In the genomic region with DNA sequence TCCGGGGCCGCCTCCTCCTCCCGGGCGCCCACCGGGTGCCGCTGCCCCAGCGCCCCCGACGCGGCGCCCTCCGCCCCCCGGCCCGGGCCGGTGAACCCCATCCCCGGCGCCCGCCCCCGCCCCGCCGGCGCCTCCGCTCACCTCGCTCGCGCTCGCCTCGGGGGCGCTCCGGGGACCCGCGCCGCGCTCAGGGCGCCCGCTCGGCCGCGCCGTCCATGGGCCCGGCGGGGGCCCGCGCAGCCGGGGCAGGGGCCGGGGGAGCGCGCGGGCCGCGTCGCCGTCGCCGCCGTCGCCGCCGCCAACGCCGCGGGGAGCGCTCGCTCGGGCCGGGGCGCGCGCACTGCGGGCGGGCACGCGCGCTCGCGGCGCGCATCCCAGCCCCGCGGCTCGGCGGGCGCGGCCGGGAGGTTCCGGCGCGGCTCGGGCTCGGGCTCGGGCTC, we compare ENCODE assay signal across 11 cellular contexts. TPM values are rescaled to one million over a fixed set of nuclear protein-coding genes. Genes with fewer than 3 reads are reported as not detected.
DNase-seq lines count a peak whose midpoint lies in the region; ATAC-seq, FAIRE-seq and TF ChIP-seq lines count a peak whose summit lies in the region.
"Had no signal": no experiment of that assay in that cellular context is flagged by ENCODE, and none has a peak within 500 bp of the region (broad histone marks: within the 10 kb centered on the region; RNA-seq: fewer than 3 reads in every experiment).

No MANE protein-coding gene starts in this region.

- H3K9me3 ChIP-seq in BLaER1 (no peaks in the 10 kb centered on the region), pancreas (no peaks in the 10 kb centered on the region)

- intact Hi-C loops in pancreas (cut with DNase I): no loop called here

- H3K27me3 ChIP-seq in BLaER1: peaks cover 88% of the 10 kb centered on the region
- H3K27me3 ChIP-seq in HL-60 (ENCODE audit: insufficient read depth, poor library complexity, severe bottlenecking): peaks cover 50% of the 10 kb centered on the region
- no peaks in the 10 kb centered on the region for H3K27me3 ChIP-seq in pancreas

- peak overlapping the region; percentile 66; the same call in 1 of the 2 replicates for H3K9ac ChIP-seq in BLaER1

- peaks cover 43% of the 10 kb centered on the region for H3K4me1 ChIP-seq in BLaER1
- H3K4me1 ChIP-seq in pancreas: peaks cover 0 to 10% (median 0%) of the 10 kb centered on the region in 3 donors

- H3K27ac ChIP-seq in BLaER1: no peak overlapping the region
- no peak overlapping the region for H3K27ac ChIP-seq in HL-60 (replicated peaks)
- H3K27ac ChIP-seq in pancreas: peak overlapping the region in 2 of 4 donors; percentile 46 to 66

- DNase-seq in HL-60 (ENCODE audit: low read depth in 1 of 2, low spot score in 1 of 2): peak in 1 of 2 experiments; percentile 22
- DNase-seq in epithelial cell of proximal tubule (ENCODE audit: low read depth): no peak
- DNase-seq in pancreas: peak in 1 of 6 donors; percentile 73
- DNase-seq in DMS114 treated with DMSO at 0.1 percent for 48 hours (lab: John Stamatoyannopoulos, UW; ENCODE audit: unreplicated experiment): no peak
- no peak for DNase-seq in AG08396 (ENCODE audit: low spot score)
- DNase-seq in effector CD8-positive, alpha-beta T cell (lab: John Stamatoyannopoulos, UW): no peak
- DNase-seq: DMS 273 treated with DMSO at 0.1 percent for 48 hours had no signal

- H3K4me2 ChIP-seq in BLaER1: peak overlapping the region; percentile 95

- H3K4me3 ChIP-seq in BLaER1: peak overlapping the region; percentile 71
- H3K4me3 ChIP-seq in HL-60 (replicated peaks; ENCODE audit: insufficient read depth, low read length): 0 out of 2 replicates have a peak overlapping the region, but pooled peaks have one; percentile 30
- H3K4me3 ChIP-seq in epithelial cell of proximal tubule (ENCODE audit: low read depth, low read length): peak overlapping the region; percentile 60
- peak overlapping the region in 3 of 4 donors; percentile 44 to 70 (median 58) for H3K4me3 ChIP-seq in pancreas

- 0 to 1% methylated on average over 1 to 91 of the region's 91 CpGs for WGBS in pancreas, 2 donors

- ATAC-seq in pancreas (no peak), GM18868 (IDR thresholded peaks at IDR 0.05; ENCODE audit: unreplicated experiment) (no peak)

- FAIRE-seq in pancreas (lab: Jason Lieb, UNC): no peak

- no peak for TF ChIP-seq CTCF in HL-60 (IDR thresholded peaks at IDR 0.05; ENCODE audit: insufficient read depth, low read length)
- no peak for TF ChIP-seq CTCF in epithelial cell of proximal tubule (conservative IDR thresholded peaks at IDR 0.05; ENCODE audit: low read depth, low read length)
- no peak for TF ChIP-seq CTCF in pancreas (IDR thresholded peaks at IDR 0.05)

- H4K20me1 ChIP-seq in BLaER1: peaks cover 70% of the 10 kb centered on the region

- H3K36me3 ChIP-seq in BLaER1: no peaks in the 10 kb centered on the region
- H3K36me3 ChIP-seq in pancreas: no peaks in the 10 kb centered on the region

RNA-seq across cellular contexts. Expression of a gene that starts 0.3 kb away (rescaled TPM):
- total RNA-seq in epithelial cell of proximal tubule: 9.7 and 13.1 TPM in 2 replicates
- 10 to 100 TPM in 4 of 6 donors, 1 to 10 TPM in 2; 6.4 to 23.5 (median 14.3) TPM for total RNA-seq in pancreas
- polyA plus RNA-seq in pancreas: 10 to 100 TPM; 11.8 to 12.7 TPM

RNA-seq across cellular contexts. Expression of a gene that starts 13.3 kb away (rescaled TPM):
- total RNA-seq in epithelial cell of proximal tubule (not detected in 2 replicates), pancreas (not detected)
- under 1 TPM in 1 of 2 donors, not detected in 1; 0.46 TPM for polyA plus RNA-seq in pancreas
- total RNA-seq: glomerular endothelial cell, subcutaneous adipose tissue had no signal

RNA-seq across cellular contexts. Expression of a gene that starts 26.3 kb away (rescaled TPM):
- total RNA-seq in epithelial cell of proximal tubule: not detected in 2 replicates
- not detected for total RNA-seq in pancreas
- polyA plus RNA-seq in pancreas: under 1 TPM in 1 of 2 donors, not detected in 1; 0.15 TPM
- total RNA-seq: glomerular endothelial cell, subcutaneous adipose tissue had no signal

RNA-seq across cellular contexts. Expression of a gene that starts 36.5 kb away (rescaled TPM):
- total RNA-seq in epithelial cell of proximal tubule (not detected in 2 replicates), pancreas (not detected)
- polyA plus RNA-seq in pancreas: not detected
- total RNA-seq: glomerular endothelial cell, subcutaneous adipose tissue had no signal

RNA-seq across cellular contexts. Expression of a gene that starts 50.2 kb away (rescaled TPM):
- total RNA-seq in epithelial cell of proximal tubule (not detected in 2 replicates), pancreas (not detected)
- not detected for polyA plus RNA-seq in pancreas
- total RNA-seq: glomerular endothelial cell, subcutaneous adipose tissue had no signal
